In genomic region chr19:10727599-10728250, GRCh38 we compare ENCODE assay signal across 13 cellular contexts. TPM values are rescaled to one million over a fixed set of nuclear protein-coding genes. Genes with fewer than 3 reads are reported as not detected.
DNase-seq lines count a peak whose midpoint lies in the region; ATAC-seq and TF ChIP-seq lines count a peak whose summit lies in the region.
"Had no signal": no experiment of that assay in that cellular context is flagged by ENCODE, and none has a peak within 500 bp of the region (broad histone marks: within the 10 kb centered on the region; RNA-seq: fewer than 3 reads in every experiment).

No MANE protein-coding gene starts in this region.

- no peaks in the 10 kb centered on the region for H3K9me3 Mint-ChIP-seq in activated naive CD4-positive, alpha-beta T cell treated with anti-CD3 and anti-CD28 coated beads for 36 hours
- H3K9me3 Mint-ChIP-seq in activated naive CD4-positive, alpha-beta T cell treated with anti-CD3 and anti-CD28 coated beads, Interleukin-2, amount 10 ng/mL, durations not matched to agents 7 days and 5 days, result no peaks in the 10 kb centered on the region
- peaks cover 0 to 5% of the 10 kb centered on the region in 2 donors for H3K9me3 Mint-ChIP-seq in stimulated activated naive CD8-positive, alpha-beta T cell treated with anti-CD3 and anti-CD28 coated beads, Interleukin-15, amount 100 ng/mL, for 72 hours
- H3K9me3 Mint-ChIP-seq: activated CD4-positive, alpha-beta T cell treated with anti-CD3 and anti-CD28 coated beads, Interleukin-2, amount 10 ng/mL, durations not matched to agents 7 days and 5 days had no signal

- no peak for ATAC-seq in stimulated activated naive CD8-positive, alpha-beta T cell treated with anti-CD3 and anti-CD28 coated beads, Interleukin-15, amount 100 ng/mL, for 72 hours
- ATAC-seq in HG02763 (IDR thresholded peaks at IDR 0.05; ENCODE audit: unreplicated experiment) (no peak), HG03135 (IDR thresholded peaks at IDR 0.05; ENCODE audit: unreplicated experiment) (no peak)

- no peaks in the 10 kb centered on the region for H3K27me3 Mint-ChIP-seq in activated naive CD4-positive, alpha-beta T cell treated with anti-CD3 and anti-CD28 coated beads for 36 hours (ENCODE audit: low read depth)
- H3K27me3 Mint-ChIP-seq in activated naive CD4-positive, alpha-beta T cell treated with anti-CD3 and anti-CD28 coated beads, Interleukin-2, amount 10 ng/mL, durations not matched to agents 7 days and 5 days, result no peaks in the 10 kb centered on the region
- H3K27me3 Mint-ChIP-seq in stimulated activated naive CD8-positive, alpha-beta T cell treated with anti-CD3 and anti-CD28 coated beads, Interleukin-15, amount 100 ng/mL, for 72 hours, result no peaks in the 10 kb centered on the region
- H3K27me3 Mint-ChIP-seq: activated CD4-positive, alpha-beta T cell treated with anti-CD3 and anti-CD28 coated beads, Interleukin-2, amount 10 ng/mL, durations not matched to agents 7 days and 5 days had no signal

- no peaks in the 10 kb centered on the region for H4K20me1 ChIP-seq in OCI-LY1 (ENCODE audit: insufficient read depth, low read length)

- no peaks in the 10 kb centered on the region for H3F3A ChIP-seq in OCI-LY1 (ENCODE audit: insufficient read depth, low read length)

- peaks cover 56% of the 10 kb centered on the region for H3K4me1 Mint-ChIP-seq in activated naive CD4-positive, alpha-beta T cell treated with anti-CD3 and anti-CD28 coated beads for 36 hours (ENCODE audit: low read depth)
- H3K4me1 Mint-ChIP-seq in activated naive CD4-positive, alpha-beta T cell treated with anti-CD3 and anti-CD28 coated beads, Interleukin-2, amount 10 ng/mL, durations not matched to agents 7 days and 5 days, result peaks cover 70% of the 10 kb centered on the region
- H3K4me1 Mint-ChIP-seq in stimulated activated naive CD8-positive, alpha-beta T cell treated with anti-CD3 and anti-CD28 coated beads, Interleukin-15, amount 100 ng/mL, for 72 hours, result peaks cover 74% of the 10 kb centered on the region

- no peak overlapping the region for H2AFZ ChIP-seq in OCI-LY1 (ENCODE audit: low read length)

- CTCF ChIA-PET in activated naive CD4-positive, alpha-beta T cell treated with anti-CD3 and anti-CD28 coated beads for 36 hours (lab: Charles Lee), result interaction anchor here (1.5 kb wide), 1 partner anchor 10 kb away, joined by 7 read pairs; the partner anchor contains the start of gene DNM2
- CTCF ChIA-PET in activated naive CD4-positive, alpha-beta T cell treated with anti-CD3 and anti-CD28 coated beads, Interleukin-2, amount 10 ng/mL, durations not matched to agents 7 days and 5 days (lab: Charles Lee), result interaction anchor here (1.1 to 1.9 kb wide), 3 partner anchors 9 to 129 kb away, joined by 3 to 5 read pairs (median 4); partner anchors contain the start of gene DNM2

- H3K4me2 ChIP-seq in OCI-LY1 (ENCODE audit: low read length), result no peak overlapping the region

- H3K9me3 ChIP-seq in OCI-LY1 (ENCODE audit: low read length), result no peaks in the 10 kb centered on the region
- H3K9me3 ChIP-seq: thyroid gland had no signal

- DNase-seq in activated naive CD4-positive, alpha-beta T cell treated with anti-CD3 and anti-CD28 coated beads for 36 hours, result no peak
- no peak for DNase-seq in activated naive CD4-positive, alpha-beta T cell treated with anti-CD3 and anti-CD28 coated beads, Interleukin-2, amount 10 ng/mL, durations not matched to agents 7 days and 5 days
- DNase-seq in fibroblast of gingiva (ENCODE audit: low read depth) (peak; percentile 24), NCI-H1930 (lab: John Stamatoyannopoulos, UW) (no peak)
- no peak for DNase-seq in stimulated activated naive CD8-positive, alpha-beta T cell treated with anti-CD3 and anti-CD28 coated beads, Interleukin-15, amount 100 ng/mL, for 72 hours
- DNase-seq: activated CD4-positive, alpha-beta T cell treated with anti-CD3 and anti-CD28 coated beads, Interleukin-2, amount 10 ng/mL, durations not matched to agents 7 days and 5 days; activated naive CD4-positive, alpha-beta T cell treated with anti-CD3 and anti-CD28 coated beads, Interleukin-2, amount 50 U/mL, for 16 hours; effector CD4-positive, alpha-beta T cell; NCI-H524; thyroid gland had no signal

- H3K27ac Mint-ChIP-seq in activated naive CD4-positive, alpha-beta T cell treated with anti-CD3 and anti-CD28 coated beads for 36 hours, result peak overlapping the region; percentile 47
- no peak overlapping the region for H3K27ac Mint-ChIP-seq in activated naive CD4-positive, alpha-beta T cell treated with anti-CD3 and anti-CD28 coated beads, Interleukin-2, amount 10 ng/mL, durations not matched to agents 7 days and 5 days
- peak overlapping the region; percentile 37 to 78 for H3K27ac Mint-ChIP-seq in stimulated activated naive CD8-positive, alpha-beta T cell treated with anti-CD3 and anti-CD28 coated beads, Interleukin-15, amount 100 ng/mL, for 72 hours

- peaks cover 7% of the 10 kb centered on the region; the same call in 1 of the 2 replicates for H3K36me3 ChIP-seq in OCI-LY1 (ENCODE audit: insufficient read depth, low read length)
- H3K36me3 ChIP-seq: thyroid gland had no signal

- peaks cover 53% of the 10 kb centered on the region for H3K4me1 ChIP-seq in OCI-LY1 (ENCODE audit: insufficient read depth, low read length, severe bottlenecking)

- TF ChIP-seq CTCF in OCI-LY1 (IDR thresholded peaks at IDR 0.05; ENCODE audit: low read length), result no peak

- H3K27me3 ChIP-seq in OCI-LY1 (ENCODE audit: insufficient read depth, low read length), result no peaks in the 10 kb centered on the region
- H3K27me3 ChIP-seq: thyroid gland had no signal

- H3K4me3 ChIP-seq in OCI-LY1 (ENCODE audit: low read depth, low read length, poor library complexity, severe bottlenecking), result no peak overlapping the region
- H3K4me3 ChIP-seq: thyroid gland had no signal

- H3K27ac ChIP-seq in OCI-LY1 (ENCODE audit: low read depth, low read length, poor library complexity, severe bottlenecking), result peak overlapping the region; percentile 35
- H3K27ac ChIP-seq: thyroid gland had no signal

- peaks cover 10% of the 10 kb centered on the region for H3K36me3 Mint-ChIP-seq in activated naive CD4-positive, alpha-beta T cell treated with anti-CD3 and anti-CD28 coated beads for 36 hours (ENCODE audit: low read depth)
- H3K36me3 Mint-ChIP-seq in activated naive CD4-positive, alpha-beta T cell treated with anti-CD3 and anti-CD28 coated beads, Interleukin-2, amount 10 ng/mL, durations not matched to agents 7 days and 5 days, result peaks cover 37% of the 10 kb centered on the region

- no peak overlapping the region for H3K4me3 Mint-ChIP-seq in activated naive CD4-positive, alpha-beta T cell treated with anti-CD3 and anti-CD28 coated beads for 36 hours
- H3K4me3 Mint-ChIP-seq in activated naive CD4-positive, alpha-beta T cell treated with anti-CD3 and anti-CD28 coated beads, Interleukin-2, amount 10 ng/mL, durations not matched to agents 7 days and 5 days, result no peak overlapping the region
- no peak overlapping the region for H3K4me3 Mint-ChIP-seq in stimulated activated naive CD8-positive, alpha-beta T cell treated with anti-CD3 and anti-CD28 coated beads, Interleukin-15, amount 100 ng/mL, for 72 hours
- H3K4me3 Mint-ChIP-seq: activated CD4-positive, alpha-beta T cell treated with anti-CD3 and anti-CD28 coated beads, Interleukin-2, amount 10 ng/mL, durations not matched to agents 7 days and 5 days had no signal

- no peaks in the 10 kb centered on the region for H3K9me2 ChIP-seq in OCI-LY1 (ENCODE audit: low read depth, low read length)

- peaks cover 63% of the 10 kb centered on the region for H3K79me2 ChIP-seq in OCI-LY1 (ENCODE audit: insufficient read depth, low read length)

- no peak overlapping the region for H3K9ac ChIP-seq in OCI-LY1 (ENCODE audit: low read length)

- intact Hi-C loops in activated naive CD4-positive, alpha-beta T cell treated with anti-CD3 and anti-CD28 coated beads for 36 hours (cut with micrococcal nuclease), result no loop called here

RNA-seq across cellular contexts. Expression of gene DNM2, which starts 9.8 kb away (rescaled TPM):
- 100 to 1,000 TPM; 144 to 148 TPM for total RNA-seq in activated naive CD4-positive, alpha-beta T cell treated with anti-CD3 and anti-CD28 coated beads for 36 hours

RNA-seq across cellular contexts. Expression of gene QTRT1, which starts 26.5 kb away (rescaled TPM):
- 10 to 100 TPM; 48.9 to 51.3 TPM for total RNA-seq in activated naive CD4-positive, alpha-beta T cell treated with anti-CD3 and anti-CD28 coated beads for 36 hours
